Comparison of ENCODE assay signal across 33 cellular contexts in genomic region chr17:47791025-47791424, GRCh38. TPM values are rescaled to one million over a fixed set of nuclear protein-coding genes. Genes with fewer than 3 reads are reported as not detected.
DNase-seq lines count a peak whose midpoint lies in the region; ATAC-seq, FAIRE-seq and TF ChIP-seq lines count a peak whose summit lies in the region.
"Had no signal": no experiment of that assay in that cellular context is flagged by ENCODE, and none has a peak within 500 bp of the region (broad histone marks: within the 10 kb centered on the region; RNA-seq: fewer than 3 reads in every experiment).

No MANE protein-coding gene starts in this region.

- CTCF ChIA-PET in activated naive CD4-positive, alpha-beta T cell treated with anti-CD3 and anti-CD28 coated beads, Interleukin-2, amount 10 ng/mL, durations not matched to agents 7 days and 5 days (lab: Charles Lee) = no interaction called here
- CTCF ChIA-PET in WTC11 (lab: Charles Lee) = no interaction called here

- no peaks in the 10 kb centered on the region for H3K36me3 Mint-ChIP-seq in activated naive CD4-positive, alpha-beta T cell treated with anti-CD3 and anti-CD28 coated beads, Interleukin-2, amount 50 U/mL, for 24 hours
- no peaks in the 10 kb centered on the region for H3K36me3 Mint-ChIP-seq in activated naive CD4-positive, alpha-beta T cell treated with anti-CD3 and anti-CD28 coated beads, Interleukin-2, amount 10 ng/mL, durations not matched to agents 7 days and 5 days
- H3K36me3 Mint-ChIP-seq in WTC11 = no peaks in the 10 kb centered on the region
- H3K36me3 Mint-ChIP-seq: IgD-negative memory B cell had no signal

- H3K4me3 Mint-ChIP-seq in activated naive CD4-positive, alpha-beta T cell treated with anti-CD3 and anti-CD28 coated beads, Interleukin-2, amount 50 U/mL, for 24 hours = peak overlapping the region; percentile 69
- no peak overlapping the region for H3K4me3 Mint-ChIP-seq in activated naive CD4-positive, alpha-beta T cell treated with anti-CD3 and anti-CD28 coated beads, Interleukin-2, amount 10 ng/mL, durations not matched to agents 7 days and 5 days
- H3K4me3 Mint-ChIP-seq in WTC11 = peak overlapping the region; percentile 82

- FAIRE-seq in kidney (lab: Jason Lieb, UNC) = no peak
- FAIRE-seq: endothelial cell of umbilical vein, GM19239, small intestine, urothelium cell line had no signal

- H3K36me3 ChIP-seq in kidney (ENCODE audit: control insufficient read depth in 1 of 2, insufficient read depth in 2 of 2, low read length in 2 of 2) = no peaks in the 10 kb centered on the region
- H3K36me3 ChIP-seq: BLaER1 treated with 17β-estradiol and CSF1 and Interleukin-3, amounts not matched to agents 10 nM and 100 nM; suprapubic skin had no signal

- H3K27ac Mint-ChIP-seq in activated naive CD4-positive, alpha-beta T cell treated with anti-CD3 and anti-CD28 coated beads, Interleukin-2, amount 50 U/mL, for 24 hours = no peak overlapping the region
- no peak overlapping the region for H3K27ac Mint-ChIP-seq in activated naive CD4-positive, alpha-beta T cell treated with anti-CD3 and anti-CD28 coated beads, Interleukin-2, amount 10 ng/mL, durations not matched to agents 7 days and 5 days
- no peak overlapping the region for H3K27ac Mint-ChIP-seq in WTC11

- POLR2A ChIA-PET in WTC11 (lab: Charles Lee) = no interaction called here

- H3K4me3 ChIP-seq in kidney (ENCODE audit: low read length in 2 of 2) = no peak overlapping the region
- H3K4me3 ChIP-seq: lung, SK-N-MC, suprapubic skin had no signal

- no peak overlapping the region for H3K9ac ChIP-seq in kidney (ENCODE audit: low read length in 2 of 2)
- H3K9ac ChIP-seq: BLaER1 treated with 17β-estradiol and CSF1 and Interleukin-3, amounts not matched to agents 10 nM and 100 nM had no signal

- ATAC-seq in WTC11 = no peak
- no peak for ATAC-seq in GM21423 (IDR thresholded peaks at IDR 0.05; ENCODE audit: unreplicated experiment)

- peaks cover 41% of the 10 kb centered on the region for H3K27me3 Mint-ChIP-seq in activated naive CD4-positive, alpha-beta T cell treated with anti-CD3 and anti-CD28 coated beads, Interleukin-2, amount 50 U/mL, for 24 hours
- H3K27me3 Mint-ChIP-seq in activated naive CD4-positive, alpha-beta T cell treated with anti-CD3 and anti-CD28 coated beads, Interleukin-2, amount 10 ng/mL, durations not matched to agents 7 days and 5 days = peaks cover 73% of the 10 kb centered on the region
- H3K27me3 Mint-ChIP-seq in WTC11 (ENCODE audit: low read depth) = peaks cover 90% of the 10 kb centered on the region

- intact Hi-C loops in kidney (cut with DNase I) = no loop called here

- no peaks in the 10 kb centered on the region for H3K9me3 ChIP-seq in kidney (ENCODE audit: control insufficient read depth in 1 of 2, low read length in 2 of 2)
- H3K9me3 ChIP-seq: BLaER1 treated with 17β-estradiol and CSF1 and Interleukin-3, amounts not matched to agents 10 nM and 100 nM; suprapubic skin had no signal

- TF ChIP-seq CTCF in WTC11 (IDR thresholded peaks at IDR 0.05) = no peak
- no peak for TF ChIP-seq CTCF in kidney (IDR thresholded peaks at IDR 0.05; ENCODE audit: borderline replicate concordance, extremely low read depth, insufficient read depth)

- no peaks in the 10 kb centered on the region for H3K4me1 ChIP-seq in kidney (ENCODE audit: control insufficient read depth in 1 of 2, insufficient read depth in 1 of 2, low read depth in 1 of 2, low read length in 2 of 2)

- no peak overlapping the region for H3K27ac ChIP-seq in kidney (ENCODE audit: low read depth in 2 of 2, low read length in 2 of 2)
- H3K27ac ChIP-seq: BLaER1 treated with 17β-estradiol and CSF1 and Interleukin-3, amounts not matched to agents 10 nM and 100 nM; RWPE1; SK-N-MC; suprapubic skin had no signal

- no peak for DNase-seq in activated naive CD4-positive, alpha-beta T cell treated with anti-CD3 and anti-CD28 coated beads, Interleukin-2, amount 10 ng/mL, durations not matched to agents 7 days and 5 days
- DNase-seq in WTC11 (ENCODE audit: low spot score) (no peak), mesenteric fat pad (ENCODE audit: low spot score) (peak; percentile 37), ureter (ENCODE audit: low spot score) (peak; percentile 9), kidney (no peak)
- DNase-seq: activated naive CD4-positive, alpha-beta T cell treated with anti-CD3 and anti-CD28 coated beads, Interleukin-2, amount 50 U/mL, for 16 hours; activated T-cell treated with anti-CD3 and anti-CD28 coated beads, Interleukin-2, amount 50 U/mL, for 48 hours; aorta; caudate nucleus; glutamatergic neuron; NCI-H1105; NCI-H2029 treated with DMSO at 0.1 percent for 48 hours; NCI-H345; NCI-H82; retina; small intestine; stimulated activated CD4-positive, alpha-beta T cell treated with anti-CD3 and anti-CD28 coated beads, Interleukin-1b, Interleukin-23, amount 100 ng/mL, for 48 hours; T1000 had no signal

- peaks cover 14% of the 10 kb centered on the region for H3K4me1 Mint-ChIP-seq in activated naive CD4-positive, alpha-beta T cell treated with anti-CD3 and anti-CD28 coated beads, Interleukin-2, amount 50 U/mL, for 24 hours
- peaks cover 10% of the 10 kb centered on the region for H3K4me1 Mint-ChIP-seq in activated naive CD4-positive, alpha-beta T cell treated with anti-CD3 and anti-CD28 coated beads, Interleukin-2, amount 10 ng/mL, durations not matched to agents 7 days and 5 days
- peaks cover 7% of the 10 kb centered on the region; the same call in 1 of the 2 replicates for H3K4me1 Mint-ChIP-seq in WTC11

- no peaks in the 10 kb centered on the region for H3K9me3 Mint-ChIP-seq in activated naive CD4-positive, alpha-beta T cell treated with anti-CD3 and anti-CD28 coated beads, Interleukin-2, amount 50 U/mL, for 24 hours
- H3K9me3 Mint-ChIP-seq in activated naive CD4-positive, alpha-beta T cell treated with anti-CD3 and anti-CD28 coated beads, Interleukin-2, amount 10 ng/mL, durations not matched to agents 7 days and 5 days = no peaks in the 10 kb centered on the region
- no peaks in the 10 kb centered on the region for H3K9me3 Mint-ChIP-seq in WTC11
- H3K9me3 Mint-ChIP-seq: IgD-negative memory B cell had no signal

TF ChIP-seq in WTC11, 78 proteins besides CTCF, POLR2A, EP300 and RAD21:
- TF ChIP-seq JUN (CRISPR knock-in tag; IDR thresholded peaks at IDR 0.05) (no peak), MLX (CRISPR knock-in tag; IDR thresholded peaks at IDR 0.05) (no peak), IRF2 (CRISPR knock-in tag; IDR thresholded peaks at IDR 0.05; ENCODE audit: borderline replicate concordance, low read depth) (no peak), ERG (CRISPR knock-in tag; IDR thresholded peaks at IDR 0.05) (no peak), ZMAT4 (CRISPR knock-in tag; IDR thresholded peaks at IDR 0.05) (no peak), IRF1 (CRISPR knock-in tag; IDR thresholded peaks at IDR 0.05) (no peak)
TF ChIP-seq in WTC11: peak in this region for 0.

RNA-seq across cellular contexts. Expression of gene OSBPL7, which starts 30.6 kb away (rescaled TPM):
- total RNA-seq in WTC11 (2021) (8.2 to 13.5 TPM (median 10.7 TPM) in 3 replicates), mesenteric fat pad (5.1 TPM), ureter (27.2 TPM), kidney (21.2 TPM)
- polyA plus RNA-seq in kidney (ENCODE audit: insufficient read depth, low read depth, low replicate concordance) = 5.3 TPM

RNA-seq across cellular contexts. Expression of gene MRPL10, which starts 40.3 kb away (rescaled TPM):
- 80.1 to 87.0 TPM (median 85.3 TPM) in 3 replicates for total RNA-seq in WTC11 (2021)
- total RNA-seq in mesenteric fat pad = 33.5 TPM
- total RNA-seq in ureter = 38.2 TPM
- 38.3 TPM for total RNA-seq in kidney
- polyA plus RNA-seq in kidney (ENCODE audit: insufficient read depth, low read depth, low replicate concordance) = 52.2 TPM

RNA-seq across cellular contexts. Expression of gene LRRC46, which starts 40.4 kb away (rescaled TPM):
- total RNA-seq in WTC11 (2021) (0.09 to 0.39 TPM (median 0.30 TPM) in 3 replicates), mesenteric fat pad (not detected), ureter (0.31 TPM), kidney (0.91 TPM)
- 1.5 TPM for polyA plus RNA-seq in kidney (ENCODE audit: insufficient read depth, low read depth, low replicate concordance)
- total RNA-seq: suprapubic skin had no signal

RNA-seq across cellular contexts. Expression of gene SCRN2, which starts 50.0 kb away (rescaled TPM):
- total RNA-seq in WTC11 (2021) = 50.8 to 54.1 TPM (median 51.6 TPM) in 3 replicates
- total RNA-seq in mesenteric fat pad = 70.6 TPM
- total RNA-seq in ureter = 36.5 TPM
- 40.3 TPM for total RNA-seq in kidney
- polyA plus RNA-seq in kidney (ENCODE audit: insufficient read depth, low read depth, low replicate concordance) = 172 TPM

RNA-seq across cellular contexts. Expression of gene TBX21, which starts 58.0 kb away (rescaled TPM):
- total RNA-seq in WTC11 (2021) = 0.15 to 0.18 TPM in 2 of 3 replicates, not detected in the other
- total RNA-seq in mesenteric fat pad = 0.35 TPM
- total RNA-seq in ureter = 1.2 TPM
- 1.9 TPM for total RNA-seq in kidney
- polyA plus RNA-seq in kidney (ENCODE audit: insufficient read depth, low read depth, low replicate concordance) = 0.24 TPM
- total RNA-seq: dermis microvascular lymphatic vessel endothelial cell, endothelial cell of umbilical vein, kidney epithelial cell, M059J, osteocyte had no signal
- polyA plus RNA-seq: aorta, endothelial cell of umbilical vein had no signal

Comparison
In these comparisons a context has a peak if more than half of its experiments do, and no peak if none do; other contexts are left out.
1. DNase-seq: peak in mesenteric fat pad (single experiment) and ureter (single experiment); none in activated naive CD4-positive, alpha-beta T cell treated with anti-CD3 and anti-CD28 coated beads, Interleukin-2, amount 10 ng/mL, durations not matched to agents 7 days and 5 days (single experiment), WTC11 (single experiment) and kidney (single experiment).